In the genomic region with DNA sequence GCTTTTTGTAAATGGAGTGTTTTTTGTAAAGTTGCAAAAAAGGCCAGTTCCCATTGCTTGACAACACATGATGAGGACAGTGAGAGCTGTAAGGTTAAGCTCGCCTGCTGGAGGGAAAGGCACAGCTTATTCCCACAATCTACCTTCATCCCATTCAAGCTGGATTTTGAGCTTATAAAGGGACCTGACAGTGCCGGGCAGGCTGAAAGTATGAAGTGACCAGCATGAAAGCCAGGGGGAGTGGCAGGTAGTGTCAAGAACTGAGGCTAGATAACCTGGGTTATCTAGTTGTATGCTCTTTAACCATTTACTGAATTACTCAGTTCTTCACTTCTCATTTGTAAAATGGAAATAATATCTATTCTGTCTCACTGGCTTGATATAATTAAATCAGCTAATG, we compare ENCODE assay signal across 20 cellular contexts. TPM values are rescaled to one million over a fixed set of nuclear protein-coding genes. Genes with fewer than 3 reads are reported as not detected.
DNase-seq lines count a peak whose midpoint lies in the region; ATAC-seq and TF ChIP-seq lines count a peak whose summit lies in the region.
"Had no signal": no experiment of that assay in that cellular context is flagged by ENCODE, and none has a peak within 500 bp of the region (broad histone marks: within the 10 kb centered on the region; RNA-seq: fewer than 3 reads in every experiment).

No MANE protein-coding gene starts in this region.

- H3K4me3 ChIP-seq in Caco-2 (ENCODE audit: low read depth, low read length) (no peak overlapping the region), Panc1 (ENCODE audit: low read depth in 2 of 2, low read length in 2 of 2) (no peak overlapping the region), endodermal cell (ENCODE audit: low read length) (no peak overlapping the region), neuronal stem cell (ENCODE audit: low read length in 2 of 2) (no peak overlapping the region)

- no peaks in the 10 kb centered on the region for H3K9me3 ChIP-seq in Caco-2
- H3K9me3 ChIP-seq in Panc1 (ENCODE audit: control insufficient read depth, insufficient read depth, low read depth, low read length), result no peaks in the 10 kb centered on the region
- no peaks in the 10 kb centered on the region for H3K9me3 ChIP-seq in endodermal cell (ENCODE audit: control insufficient read depth, low read length)
- H3K9me3 ChIP-seq in neuronal stem cell (replicated peaks in 1 of 2; ENCODE audit: control insufficient read depth in 2 of 2, insufficient read depth in 1 of 2, low read depth in 1 of 2, low read length in 2 of 2), result no peaks in the 10 kb centered on the region

- H4K91ac ChIP-seq in neuronal stem cell (ENCODE audit: low read depth, low read length, poor library complexity), result no peak overlapping the region

- H3K36me3 Mint-ChIP-seq in Caco-2 (ENCODE audit: insufficient read depth, unreplicated experiment) (no peaks in the 10 kb centered on the region), endodermal cell (ENCODE audit: low read depth) (no peaks in the 10 kb centered on the region), HFFc6 (ENCODE audit: low read depth) (no peaks in the 10 kb centered on the region)

- no peak overlapping the region for H3K27ac ChIP-seq in Panc1 (ENCODE audit: low read length)
- H3K27ac ChIP-seq in endodermal cell (ENCODE audit: low read depth, low read length), result no peak overlapping the region
- H3K27ac ChIP-seq in neuronal stem cell (replicated peaks; ENCODE audit: low read length), result no peak overlapping the region

- H3K27ac Mint-ChIP-seq in Caco-2 (ENCODE audit: unreplicated experiment) (no peak overlapping the region), endodermal cell (no peak overlapping the region), HFFc6 (no peak overlapping the region)
- H3K27ac Mint-ChIP-seq: B cell; CD4-positive, alpha-beta T cell had no signal

- no peak overlapping the region for H2AFZ ChIP-seq in neuronal stem cell (ENCODE audit: low read length)

- H3K4ac ChIP-seq in neuronal stem cell (ENCODE audit: low read length), result no peak overlapping the region

- H2BK120ac ChIP-seq in neuronal stem cell (ENCODE audit: low read depth, low read length), result no peak overlapping the region

- H3K36me3 ChIP-seq in Caco-2 (ENCODE audit: control insufficient read depth, insufficient read depth, low read length) (no peaks in the 10 kb centered on the region), Panc1 (ENCODE audit: control insufficient read depth, insufficient read depth, low read length) (no peaks in the 10 kb centered on the region), endodermal cell (ENCODE audit: control insufficient read depth, insufficient read depth, low read length) (no peaks in the 10 kb centered on the region), neuronal stem cell (replicated peaks in 1 of 2; ENCODE audit: control insufficient read depth in 2 of 2, insufficient read depth in 2 of 2, low read length in 2 of 2) (no peaks in the 10 kb centered on the region)

- intact Hi-C loops in Caco-2 (cut with micrococcal nuclease; ENCODE audit: unreplicated experiment) (loop anchor here (5.0 kb wide), 1 partner anchor 40 kb away; no protein-coding TSS in a partner anchor), Panc1 (cut with micrococcal nuclease; ENCODE audit: unreplicated experiment) (no loop called here)

- no peaks in the 10 kb centered on the region for H3K4me1 Mint-ChIP-seq in Caco-2 (ENCODE audit: low read depth, unreplicated experiment)
- H3K4me1 Mint-ChIP-seq in endodermal cell, result peaks cover 2% of the 10 kb centered on the region
- H3K4me1 Mint-ChIP-seq in HFFc6 (ENCODE audit: low read depth), result peaks cover 22% of the 10 kb centered on the region
- H3K4me1 Mint-ChIP-seq: B cell had no signal

- DNase-seq in Caco-2 (peak; percentile 66 to 76), Panc1 (ENCODE audit: low read depth, low spot score) (no peak), endodermal cell (peak; percentile 51), neuronal stem cell (ENCODE audit: low spot score) (peak; percentile 9), HFFc6 (no peak), omental fat pad (ENCODE audit: low spot score) (no peak)
- DNase-seq: CD4-positive, alpha-beta T cell; GF-D8; KBM-7; MV-4-11; NCI-H1436; NCI-H2029 treated with DMSO at 0.1 percent for 48 hours; NCI-H2171 treated with DMSO at 0.1 percent for 48 hours; NCI-H510A; NCI-H774; SHP77 had no signal

- H3K9me3 Mint-ChIP-seq in Caco-2 (ENCODE audit: unreplicated experiment), result no peaks in the 10 kb centered on the region
- H3K9me3 Mint-ChIP-seq in endodermal cell, result no peaks in the 10 kb centered on the region
- no peaks in the 10 kb centered on the region for H3K9me3 Mint-ChIP-seq in HFFc6
- H3K9me3 Mint-ChIP-seq: CD4-positive, alpha-beta T cell had no signal

- H3K9ac ChIP-seq in endodermal cell (ENCODE audit: extremely low read depth, low read length, poor library complexity, severe bottlenecking), result no peak overlapping the region
- H3K9ac ChIP-seq in neuronal stem cell (ENCODE audit: low read depth, low read length, poor library complexity), result no peak overlapping the region

- H3K23ac ChIP-seq in neuronal stem cell (ENCODE audit: low read depth, low read length, poor library complexity), result no peak overlapping the region

- H3K4me1 ChIP-seq in Caco-2, result peaks cover 29% of the 10 kb centered on the region
- no peaks in the 10 kb centered on the region for H3K4me1 ChIP-seq in Panc1 (ENCODE audit: control insufficient read depth, insufficient read depth, low read length)
- H3K4me1 ChIP-seq in endodermal cell (ENCODE audit: control insufficient read depth, insufficient read depth, low read length), result no peaks in the 10 kb centered on the region
- peaks cover 0 to 5% of the 10 kb centered on the region in 2 donors for H3K4me1 ChIP-seq in neuronal stem cell (ENCODE audit: control insufficient read depth in 2 of 2, insufficient read depth in 1 of 2, low read depth in 1 of 2, low read length in 2 of 2)

- CTCF ChIA-PET in Caco-2 (lab: Charles Lee), result interaction anchor here (0.5 to 1.6 kb wide), 5 partner anchors 39 to 627 kb away, joined by 3 to 8 read pairs (median 3); partner anchors contain the start of genes ARL14, KPNA4 and PPM1L
- CTCF ChIA-PET in Panc1 (lab: Charles Lee), result no interaction called here

- H4K8ac ChIP-seq in neuronal stem cell (ENCODE audit: low read depth, low read length), result no peak overlapping the region

- peak; percentile 20 to 48 for TF ChIP-seq CTCF in Caco-2 (IDR thresholded peaks at IDR 0.05; ENCODE audit: insufficient read depth in 1 of 2, low read depth in 1 of 2, low read length in 1 of 2, severe bottlenecking in 1 of 2, unreplicated experiment in 1 of 2)
- peak; percentile 22 for TF ChIP-seq CTCF in Panc1 (IDR thresholded peaks at IDR 0.05)
- peak; percentile 64 for TF ChIP-seq CTCF in endodermal cell (conservative IDR thresholded peaks at IDR 0.05)
- no peak for TF ChIP-seq CTCF in HFFc6 (IDR thresholded peaks at IDR 0.05)
- no peak for TF ChIP-seq CTCF in omental fat pad (IDR thresholded peaks at IDR 0.05)

- H3K4me2 ChIP-seq in neuronal stem cell (ENCODE audit: insufficient read depth, low read length, poor library complexity, severe bottlenecking), result no peak overlapping the region

- ATAC-seq in Panc1 (no peak), omental fat pad (ENCODE audit: low FRiP score) (no peak), GM19455 (IDR thresholded peaks at IDR 0.05; ENCODE audit: unreplicated experiment) (no peak)
- ATAC-seq: SK-N-SH treated with all-trans-retinoic acid at 6 μM for 48 hours had no signal

- H3K27me3 ChIP-seq in Caco-2 (replicated peaks; ENCODE audit: control insufficient read depth, insufficient read depth, low read length) (no peaks in the 10 kb centered on the region), Panc1 (ENCODE audit: control insufficient read depth, insufficient read depth, low read length) (no peaks in the 10 kb centered on the region), endodermal cell (ENCODE audit: control insufficient read depth, insufficient read depth, low read length, poor library complexity, severe bottlenecking) (peaks cover 39% of the 10 kb centered on the region), neuronal stem cell (ENCODE audit: control insufficient read depth in 3 of 3, insufficient read depth in 3 of 3, low read depth in 1 of 3, low read length in 3 of 3) (peaks cover 0 to 6% (median 0%) of the 10 kb centered on the region in 3 experiments)

- H3K27me3 Mint-ChIP-seq in Caco-2 (ENCODE audit: insufficient read depth, unreplicated experiment) (peaks cover 5% of the 10 kb centered on the region), endodermal cell (ENCODE audit: insufficient read depth) (peaks cover 36% of the 10 kb centered on the region), HFFc6 (ENCODE audit: insufficient read depth) (peaks cover 4% of the 10 kb centered on the region)

- H2AK5ac ChIP-seq in neuronal stem cell (ENCODE audit: low read depth, low read length), result no peak overlapping the region

- H3K4me3 Mint-ChIP-seq in Caco-2 (ENCODE audit: unreplicated experiment) (no peak overlapping the region), endodermal cell (no peak overlapping the region), HFFc6 (no peak overlapping the region)
- H3K4me3 Mint-ChIP-seq: B cell; CD4-positive, alpha-beta T cell had no signal

- H3K18ac ChIP-seq in neuronal stem cell (ENCODE audit: low read length), result no peak overlapping the region

- POLR2A ChIA-PET in Caco-2 (lab: Charles Lee) (no interaction called here), Panc1 (lab: Charles Lee) (no interaction called here)

- H3K79me1 ChIP-seq in neuronal stem cell (ENCODE audit: low read depth, low read length), result no peaks in the 10 kb centered on the region

- no peak overlapping the region for H2BK15ac ChIP-seq in neuronal stem cell (ENCODE audit: low read length)

- H2BK5ac ChIP-seq in neuronal stem cell (ENCODE audit: low read length), result no peak overlapping the region

- H3K14ac ChIP-seq in neuronal stem cell (ENCODE audit: low read length), result no peak overlapping the region

- BruUV-seq in Caco-2 (replicated peaks; lab: Mats Ljungman, UMichigan) (no TSS peak), Panc1 (replicated peaks; lab: Mats Ljungman, UMichigan) (no TSS peak)

- 75% methylated on average over 2 of the region's 2 CpGs; no CpG with 5 or more reads in 1 of the 2 experiments for WGBS in endodermal cell (ENCODE audit: insufficient coverage in 1 of 2, insufficient read length in 1 of 2), 2 experiments
- no CpG with 5 or more reads among the region's 2 CpGs for WGBS in neuronal stem cell (ENCODE audit: extremely low coverage in 2 of 2, insufficient read length in 2 of 2, insufficient replicate concordance in 1 of 2), 2 donors

- no peak overlapping the region for H2BK12ac ChIP-seq in neuronal stem cell (ENCODE audit: low read length)

- in situ Hi-C loops in Panc1 (cut with HindIII; ENCODE audit: low pct_unique_long_range_greater_than_20kb, low sequenced_read_pairs), result no loop called here

RNA-seq across cellular contexts. Expression of gene KPNA4, which starts 52.3 kb away (rescaled TPM):
- total RNA-seq in Caco-2 (2022) (53.5 and 60.5 TPM in 2 replicates), Panc1 (2021; ENCODE audit: unreplicated experiment) (84.4 TPM), endodermal cell (10 to 100 TPM; 65.2 to 73.0 TPM), omental fat pad (10 to 100 TPM; 25.7 to 43.6 (median 33.7) TPM)
- 62.6 TPM for polyA plus RNA-seq in Panc1 (2012; ENCODE audit: insufficient read length)
- 33.9 TPM for polyA plus RNA-seq in endodermal cell (2013, experiment 1 of 2)
- polyA plus RNA-seq in endodermal cell (2013, experiment 2 of 2), result 32.1 TPM
- 25.2 TPM for polyA plus RNA-seq in neuronal stem cell (2013, experiment 1 of 2)
- polyA plus RNA-seq in neuronal stem cell (2013, experiment 2 of 2), result 27.1 TPM
- 100 to 1,000 TPM in 2 of 6 experiments, 10 to 100 TPM in 4; 72.4 to 113 (median 99.0) TPM for total RNA-seq in HFFc6 (2021; fragmentation: NEBNext Ultra II Directional; extraction: Animal tissue kit (Norgen Biotek cat#: 25700))

RNA-seq across cellular contexts. Expression of gene ARL14, which starts 59.3 kb away (rescaled TPM):
- total RNA-seq in Caco-2 (2022) (0.81 and 0.84 TPM in 2 replicates), Panc1 (2021; ENCODE audit: unreplicated experiment) (2.5 TPM), endodermal cell (not detected), omental fat pad (not detected)
- polyA plus RNA-seq in Panc1 (2012; ENCODE audit: insufficient read length), result 1.2 TPM
- not detected for polyA plus RNA-seq in endodermal cell (2013, experiment 1 of 2)
- polyA plus RNA-seq in endodermal cell (2013, experiment 2 of 2), result not detected
- not detected for polyA plus RNA-seq in neuronal stem cell (2013, experiment 1 of 2)
- polyA plus RNA-seq in neuronal stem cell (2013, experiment 2 of 2), result not detected
- total RNA-seq in HFFc6 (2021; fragmentation: NEBNext Ultra II Directional; extraction: Animal tissue kit (Norgen Biotek cat#: 25700)), result under 1 TPM in 3 of 6 experiments, not detected in 3; 0.14 to 0.22 (median 0.17) TPM
- total RNA-seq: CD4-positive, alpha-beta T cell had no signal
- polyA plus RNA-seq: AG04450 had no signal

Comparison
In these comparisons a context has a peak if more than half of its experiments do, and no peak if none do; other contexts are left out.
1. DNase-seq: peak in Caco-2 (2 of 2), endodermal cell (single experiment) and neuronal stem cell (single experiment); none in Panc1 (single experiment), HFFc6 (single experiment) and omental fat pad (single experiment).
2. CTCF ChIP-seq: peak in Caco-2 (2 of 2), Panc1 (single experiment) and endodermal cell (single experiment); none in HFFc6 (single experiment) and omental fat pad (0 of 3).